ENCODE assay signal across 14 cellular contexts in genomic region chr20:25372584-25373336, GRCh38. TPM values are rescaled to one million over a fixed set of nuclear protein-coding genes. Genes with fewer than 3 reads are reported as not detected.
DNase-seq lines count a peak whose midpoint lies in the region; ATAC-seq and TF ChIP-seq lines count a peak whose summit lies in the region.
"Had no signal": no experiment of that assay in that cellular context is flagged by ENCODE, and none has a peak within 500 bp of the region (broad histone marks: within the 10 kb centered on the region; RNA-seq: fewer than 3 reads in every experiment).

No MANE protein-coding gene starts in this region.

- DNase-seq in AG10803 (ENCODE audit: low read depth) (peak; percentile 89), HFF-Myc (ENCODE audit: extremely low read depth, low read depth) (peak; percentile 87), hepatic stellate cell (ENCODE audit: low spot score) (peak; percentile 61), Calu3 (no peak), colonic mucosa (no peak), NCI-H345 treated with DMSO at 0.1 percent for 48 hours (lab: John Stamatoyannopoulos, UW; ENCODE audit: unreplicated experiment) (no peak)
- DNase-seq: GOT3; heart right ventricle; NCI-H2081 treated with DMSO at 0.1 percent for 48 hours; spleen; stimulated activated naive CD4-positive, alpha-beta T cell treated with Interleukin-2 at 50 U/mL for 16 hours had no signal

- no peaks in the 10 kb centered on the region for H3K27me3 Mint-ChIP-seq in activated T-helper 17 cell treated with anti-CD3 and anti-CD28 coated beads, Interleukin-2, amount 50 U/mL, for 72 hours
- H3K27me3 Mint-ChIP-seq in Calu3 (ENCODE audit: unreplicated experiment): no peaks in the 10 kb centered on the region

- CTCF ChIA-PET in Calu3 (lab: Charles Lee): no interaction called here

- peak; percentile 97 for ATAC-seq in activated T-helper 17 cell treated with anti-CD3 and anti-CD28 coated beads, Interleukin-2, amount 50 U/mL, for 72 hours (replicated peaks)
- no peak for ATAC-seq in HG02610 (IDR thresholded peaks at IDR 0.05; ENCODE audit: unreplicated experiment)
- ATAC-seq: heart right ventricle had no signal

- H3K4me3 ChIP-seq in AG10803 (ENCODE audit: low read length): no peak overlapping the region
- H3K4me3 ChIP-seq in HFF-Myc (replicated peaks; ENCODE audit: low read depth, low read length): no peak overlapping the region
- H3K4me3 ChIP-seq in colonic mucosa: no peak overlapping the region
- H3K4me3 ChIP-seq: cardiac muscle cell, heart right ventricle, spleen had no signal

- H3K9me3 Mint-ChIP-seq in activated T-helper 17 cell treated with anti-CD3 and anti-CD28 coated beads, Interleukin-2, amount 50 U/mL, for 72 hours: no peaks in the 10 kb centered on the region
- no peaks in the 10 kb centered on the region for H3K9me3 Mint-ChIP-seq in Calu3 (ENCODE audit: low read depth, unreplicated experiment)

- H3K27me3 ChIP-seq in colonic mucosa: no peaks in the 10 kb centered on the region
- H3K27me3 ChIP-seq: cardiac muscle cell, heart right ventricle, spleen had no signal

- H3K36me3 ChIP-seq in colonic mucosa: no peaks in the 10 kb centered on the region
- H3K36me3 ChIP-seq: cardiac muscle cell, heart right ventricle, spleen had no signal

- no TSS peak for BruUV-seq in Calu3 (replicated peaks; lab: Mats Ljungman, UMichigan)

- no peak overlapping the region for H3K9ac ChIP-seq in colonic mucosa (ENCODE audit: low read depth in 2 of 2, low read length in 2 of 2)

- no peaks in the 10 kb centered on the region for H3K4me1 ChIP-seq in colonic mucosa

- TF ChIP-seq CTCF in AG10803 (conservative IDR thresholded peaks at IDR 0.05; ENCODE audit: low read length): no peak
- TF ChIP-seq CTCF in HFF-Myc (IDR thresholded peaks at IDR 0.05; ENCODE audit: low read depth, low read length, missing control alignments): no peak
- TF ChIP-seq CTCF in Calu3 (IDR thresholded peaks at IDR 0.05; ENCODE audit: unreplicated experiment): no peak
- TF ChIP-seq CTCF in colonic mucosa (IDR thresholded peaks at IDR 0.05): no peak

- H3K9me3 ChIP-seq in colonic mucosa: no peaks in the 10 kb centered on the region

- no peak overlapping the region for H3K4me3 Mint-ChIP-seq in activated T-helper 17 cell treated with anti-CD3 and anti-CD28 coated beads, Interleukin-2, amount 50 U/mL, for 72 hours
- no peak overlapping the region for H3K4me3 Mint-ChIP-seq in Calu3 (ENCODE audit: low read depth, unreplicated experiment)

- H3K27ac ChIP-seq in colonic mucosa: no peak overlapping the region
- H3K27ac ChIP-seq: cardiac muscle cell, heart right ventricle, spleen had no signal

- peaks cover 14% of the 10 kb centered on the region for H3K4me1 Mint-ChIP-seq in activated T-helper 17 cell treated with anti-CD3 and anti-CD28 coated beads, Interleukin-2, amount 50 U/mL, for 72 hours
- H3K4me1 Mint-ChIP-seq in Calu3 (ENCODE audit: low read depth, unreplicated experiment): no peaks in the 10 kb centered on the region

- H3K27ac Mint-ChIP-seq in activated T-helper 17 cell treated with anti-CD3 and anti-CD28 coated beads, Interleukin-2, amount 50 U/mL, for 72 hours: no peak overlapping the region
- H3K27ac Mint-ChIP-seq in Calu3 (ENCODE audit: unreplicated experiment): no peak overlapping the region

- no peaks in the 10 kb centered on the region for H3K36me3 Mint-ChIP-seq in activated T-helper 17 cell treated with anti-CD3 and anti-CD28 coated beads, Interleukin-2, amount 50 U/mL, for 72 hours (ENCODE audit: low read depth)
- H3K36me3 Mint-ChIP-seq in Calu3 (ENCODE audit: insufficient read depth, unreplicated experiment): no peaks in the 10 kb centered on the region

- intact Hi-C loops in Calu3 (cut with micrococcal nuclease; ENCODE audit: unreplicated experiment): no loop called here
- intact Hi-C loops in colonic mucosa (cut with DNase I): no loop called here

RNA-seq across cellular contexts. Expression of gene ABHD12, which starts 17.9 kb away (rescaled TPM):
- total RNA-seq in activated T-helper 17 cell treated with anti-CD3 and anti-CD28 coated beads, Interleukin-2, amount 50 U/mL, for 72 hours: 10 to 100 TPM; 11.2 to 23.0 TPM
- total RNA-seq in Calu3 (2022) (16.7 and 21.3 TPM in 2 replicates), colonic mucosa (10 to 100 TPM; 54.2 to 60.6 TPM)

RNA-seq across cellular contexts. Expression of gene GINS1, which starts 34.7 kb away (rescaled TPM):
- total RNA-seq in activated T-helper 17 cell treated with anti-CD3 and anti-CD28 coated beads, Interleukin-2, amount 50 U/mL, for 72 hours: 10 to 100 TPM; 20.9 to 31.1 TPM
- 9.6 and 10.3 TPM in 2 replicates for total RNA-seq in Calu3 (2022)
- 10 to 100 TPM in 1 of 2 donors, 1 to 10 TPM in 1; 5.4 to 24.0 TPM for total RNA-seq in colonic mucosa

Comparison
In these comparisons a context has a peak if more than half of its experiments do, and no peak if none do; other contexts are left out.
1. DNase-seq: peak in AG10803 (single experiment), HFF-Myc (single experiment) and hepatic stellate cell (single experiment); none in Calu3 (single experiment), colonic mucosa (single experiment) and NCI-H345 treated with DMSO at 0.1 percent for 48 hours (single experiment).